ENCODE assay signal across 10 cellular contexts in the genomic region with DNA sequence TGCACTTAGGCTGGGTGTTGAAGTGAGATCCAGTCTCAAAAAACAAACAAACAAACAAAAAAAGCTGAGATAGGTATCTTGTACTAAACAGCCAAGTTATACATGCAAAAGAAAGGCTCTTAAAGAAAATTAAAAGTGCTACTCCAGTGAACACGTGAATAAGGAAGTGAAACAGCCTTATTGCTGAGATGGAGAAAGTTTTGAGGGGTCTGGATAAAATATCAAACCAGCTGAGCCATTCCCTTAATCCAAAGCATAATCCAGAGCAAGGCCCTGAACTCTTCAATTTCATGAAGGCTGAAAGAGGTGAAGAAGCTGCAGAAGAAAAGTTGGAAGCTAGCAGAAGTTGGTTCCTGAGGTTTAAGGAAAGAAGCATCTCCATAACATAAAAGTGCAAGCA.
"Had no signal": no experiment of that assay in that cellular context is flagged by ENCODE, and none has a peak within 500 bp of the region (broad histone marks: within the 10 kb centered on the region; RNA-seq: fewer than 3 reads in every experiment).

No MANE protein-coding gene starts in this region.

- DNase-seq: GM23248, GOT3, H7, HFFc6, IMR-90, KG1 had no signal

- ATAC-seq: HCT116, K562 had no signal

- H3K27ac ChIP-seq: GM23248 had no signal

- H3K4me1 ChIP-seq: HAP-1 had no signal

- H2AFZ ChIP-seq: GM23248 had no signal

- H3K9ac ChIP-seq: GM23248 had no signal

- H3K9me3 ChIP-seq: HAP-1 had no signal

- FAIRE-seq: HTR-8/SVneo, K562 had no signal

- H3K36me3 ChIP-seq: HAP-1 had no signal

- H3K4me3 ChIP-seq: GM23248, HAP-1, K562 had no signal
